In the genomic region with DNA sequence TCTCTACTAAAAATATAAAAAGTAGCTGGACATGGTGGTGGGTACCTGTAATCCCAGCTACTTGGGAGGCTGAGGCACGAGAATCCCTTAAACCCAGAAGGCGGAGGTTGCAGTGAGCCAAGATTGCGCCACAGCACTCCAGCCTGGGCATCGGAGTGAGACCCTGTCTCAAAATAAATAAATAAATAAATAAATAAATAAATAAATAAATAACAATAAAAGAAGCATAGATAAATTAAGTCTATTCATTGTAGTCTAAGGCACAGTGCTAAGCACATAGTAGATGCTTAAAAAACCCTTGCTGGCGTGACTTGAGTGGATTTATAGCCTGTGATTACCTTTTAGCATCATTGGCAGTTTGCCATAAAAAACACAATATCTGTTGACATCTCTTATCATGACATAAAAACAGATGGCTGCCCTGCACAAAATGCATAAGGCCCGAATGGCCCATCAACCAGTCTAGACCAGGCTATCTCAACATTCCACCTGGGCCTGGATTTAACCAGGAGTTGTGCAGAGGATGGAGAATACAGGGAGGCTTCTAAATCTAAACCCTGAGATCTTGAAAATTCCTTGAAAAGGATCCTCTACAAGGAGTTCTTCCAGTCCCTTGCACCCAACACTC, we compare ENCODE assay signal across 17 cellular contexts.
"Had no signal": no experiment of that assay in that cellular context is flagged by ENCODE, and none has a peak within 500 bp of the region (broad histone marks: within the 10 kb centered on the region; RNA-seq: fewer than 3 reads in every experiment).

No MANE protein-coding gene starts in this region.

- H3K27me3 ChIP-seq: upper lobe of left lung had no signal

- DNase-seq: activated CD4-positive, alpha-beta T cell treated with anti-CD3 and anti-CD28 coated beads for 48 hours; activated CD8-positive, alpha-beta T cell treated with anti-CD3 and anti-CD28 coated beads for 36 hours; activated effector memory CD4-positive, alpha-beta T cell treated with anti-CD3 and anti-CD28 coated beads, Interleukin-2, amount 50 U/mL, for 16 hours; activated T-cell treated with anti-CD3 and anti-CD28 coated beads, Interleukin-2, amount 50 U/mL, for 4 hours; amniotic stem cell; caudate nucleus; head of caudate nucleus; lower lobe of right lung; midbrain; right cardiac atrium; stimulated activated CD4-positive, alpha-beta T cell treated with anti-CD3 and anti-CD28 coated beads, Interleukin-4, amount 100 ng/mL, for 24 hours; stimulated activated naive CD4-positive, alpha-beta T cell treated with Interleukin-2 at 50 U/mL for 16 hours; T-helper 17 cell had no signal

- H3K4me3 ChIP-seq: lower lobe of right lung, skin epidermis, upper lobe of left lung had no signal

- H3K36me3 ChIP-seq: lower lobe of right lung, upper lobe of left lung had no signal

- H3K9me3 ChIP-seq: lower lobe of right lung, upper lobe of left lung had no signal

- H3K4me1 ChIP-seq: lower lobe of right lung, upper lobe of left lung had no signal

- FAIRE-seq: colon, frontal cortex had no signal

- H3K27ac ChIP-seq: lower lobe of right lung, upper lobe of left lung had no signal

- ATAC-seq: activated CD8-positive, alpha-beta T cell treated with anti-CD3 and anti-CD28 coated beads for 36 hours; activated T-cell treated with anti-CD3 and anti-CD28 coated beads, Interleukin-2, amount 50 U/mL, for 4 hours; lower lobe of right lung; right cardiac atrium; T-helper 17 cell had no signal
